18 cellular contexts compared by ENCODE assay signal in genomic region chr21:35006771-35007170, GRCh38. TPM values are rescaled to one million over a fixed set of nuclear protein-coding genes. Genes with fewer than 3 reads are reported as not detected.
DNase-seq lines count a peak whose midpoint lies in the region; FAIRE-seq and TF ChIP-seq lines count a peak whose summit lies in the region.
"Had no signal": no experiment of that assay in that cellular context is flagged by ENCODE, and none has a peak within 500 bp of the region (broad histone marks: within the 10 kb centered on the region; RNA-seq: fewer than 3 reads in every experiment).

No MANE protein-coding gene starts in this region.

- POLR2A ChIA-PET in activated CD4-positive, alpha-beta memory T cell treated with anti-CD3 and anti-CD28 coated beads for 36 hours (lab: Charles Lee) = interaction anchor here (1.4 kb wide), 1 partner anchor 8 kb away, joined by 3 read pairs; no protein-coding TSS in a partner anchor
- POLR2A ChIA-PET in activated CD4-positive, alpha-beta memory T cell treated with anti-CD3 and anti-CD28 coated beads, Interleukin-2, amount 10 ng/mL, durations not matched to agents 7 days and 5 days (lab: Charles Lee) = no interaction called here
- POLR2A ChIA-PET in CD4-positive, alpha-beta memory T cell (lab: Charles Lee; ENCODE audit: partially characterized antibody) = interaction anchor here (0.9 to 2.7 kb wide), 3 partner anchors 17 to 42 kb away, joined by 3 to 12 read pairs (median 10); no protein-coding TSS in a partner anchor
- POLR2A ChIA-PET in HEK293T (lab: Yijun Ruan, JAX) = no interaction called here

- no peaks in the 10 kb centered on the region for H3K36me3 ChIP-seq in CD4-positive, alpha-beta memory T cell (ENCODE audit: insufficient read depth, low read length)
- H3K36me3 ChIP-seq in neutrophil (peaks cover 4% of the 10 kb centered on the region), HAP-1 (replicated peaks) (no peaks in the 10 kb centered on the region)

- TF ChIP-seq CTCF in neutrophil (IDR thresholded peaks at IDR 0.05) = no peak

- H3K27me3 ChIP-seq in CD4-positive, alpha-beta memory T cell (ENCODE audit: insufficient read depth, low read length) = no peaks in the 10 kb centered on the region
- H3K27me3 ChIP-seq in neutrophil (no peaks in the 10 kb centered on the region), HAP-1 (ENCODE audit: low read depth) (no peaks in the 10 kb centered on the region)

- H3K27ac Mint-ChIP-seq in activated CD4-positive, alpha-beta memory T cell treated with anti-CD3 and anti-CD28 coated beads for 36 hours = peak overlapping the region; percentile 15
- H3K27ac Mint-ChIP-seq in activated CD4-positive, alpha-beta memory T cell treated with anti-CD3 and anti-CD28 coated beads, Interleukin-2, amount 10 ng/mL, durations not matched to agents 7 days and 5 days = no peak overlapping the region
- peak overlapping the region in 6 of 7 donors; percentile 23 to 75 (median 56) for H3K27ac Mint-ChIP-seq in CD4-positive, alpha-beta memory T cell
- H3K27ac Mint-ChIP-seq in activated T-helper 2 cell treated with anti-CD3 and anti-CD28 coated beads, Interferon-gamma antibody, Interleukin-2, Interleukin-4, amounts not matched to agents 10 μg/mL and 5 μg/mL and 100 μg/mL, durations not matched to agents 14 hours and 24 hours and 36 hours = peak overlapping the region; percentile 53

- no peak for DNase-seq in activated CD4-positive, alpha-beta memory T cell treated with anti-CD3 and anti-CD28 coated beads for 36 hours
- DNase-seq in activated CD4-positive, alpha-beta memory T cell treated with anti-CD3 and anti-CD28 coated beads, Interleukin-2, amount 10 ng/mL, durations not matched to agents 7 days and 5 days = no peak
- no peak for DNase-seq in CD4-positive, alpha-beta memory T cell
- no peak for DNase-seq in activated T-helper 2 cell treated with anti-CD3 and anti-CD28 coated beads, Interferon-gamma antibody, Interleukin-2, Interleukin-4, amounts not matched to agents 10 μg/mL and 5 μg/mL and 100 μg/mL, durations not matched to agents 14 hours and 24 hours and 36 hours (ENCODE audit: low spot score)
- no peak for DNase-seq in GM12892 (ENCODE audit: insufficient read length)
- DNase-seq in HAP-1 (ENCODE audit: low spot score in 2 of 2) = no peak
- DNase-seq in HEK293T (ENCODE audit: extremely low spot score) = no peak
- DNase-seq: 8988T, DMS79, GM23248, NCI-H1092, NCI-H187 treated with DMSO at 0.1 percent for 48 hours, NCI-H446 treated with DMSO at 0.1 percent for 48 hours, NCI-H748 treated with DMSO at 0.1 percent for 48 hours, PC-9 had no signal

- no peaks in the 10 kb centered on the region for H3K9me3 Mint-ChIP-seq in activated CD4-positive, alpha-beta memory T cell treated with anti-CD3 and anti-CD28 coated beads for 36 hours
- H3K9me3 Mint-ChIP-seq in activated CD4-positive, alpha-beta memory T cell treated with anti-CD3 and anti-CD28 coated beads, Interleukin-2, amount 10 ng/mL, durations not matched to agents 7 days and 5 days = no peaks in the 10 kb centered on the region
- H3K9me3 Mint-ChIP-seq in CD4-positive, alpha-beta memory T cell = no peaks in the 10 kb centered on the region
- no peaks in the 10 kb centered on the region for H3K9me3 Mint-ChIP-seq in activated T-helper 2 cell treated with anti-CD3 and anti-CD28 coated beads, Interferon-gamma antibody, Interleukin-2, Interleukin-4, amounts not matched to agents 10 μg/mL and 5 μg/mL and 100 μg/mL, durations not matched to agents 14 hours and 24 hours and 36 hours

- H3K4me3 Mint-ChIP-seq in activated CD4-positive, alpha-beta memory T cell treated with anti-CD3 and anti-CD28 coated beads for 36 hours = no peak overlapping the region
- no peak overlapping the region for H3K4me3 Mint-ChIP-seq in activated CD4-positive, alpha-beta memory T cell treated with anti-CD3 and anti-CD28 coated beads, Interleukin-2, amount 10 ng/mL, durations not matched to agents 7 days and 5 days
- peak overlapping the region in 2 of 8 donors; percentile 20 to 44 for H3K4me3 Mint-ChIP-seq in CD4-positive, alpha-beta memory T cell
- H3K4me3 Mint-ChIP-seq in activated T-helper 2 cell treated with anti-CD3 and anti-CD28 coated beads, Interferon-gamma antibody, Interleukin-2, Interleukin-4, amounts not matched to agents 10 μg/mL and 5 μg/mL and 100 μg/mL, durations not matched to agents 14 hours and 24 hours and 36 hours (ENCODE audit: low read depth) = no peak overlapping the region

- H3K9me3 ChIP-seq in CD4-positive, alpha-beta memory T cell (ENCODE audit: control insufficient read depth in 1 of 2, low read length in 2 of 2) = no peaks in the 10 kb centered on the region
- H3K9me3 ChIP-seq in neutrophil (no peaks in the 10 kb centered on the region), HAP-1 (no peaks in the 10 kb centered on the region)

- no peak overlapping the region for H3K27ac ChIP-seq in CD4-positive, alpha-beta memory T cell (ENCODE audit: low read depth, low read length)
- peak overlapping the region; percentile 35 for H3K27ac ChIP-seq in neutrophil
- H3K27ac ChIP-seq: C4-2B, GM23248, PC-9 had no signal

- in situ Hi-C loops in HAP-1 (cut with MboI; ENCODE audit: low sequenced_read_pairs) = no loop called here

- peaks cover 83% of the 10 kb centered on the region for H3K4me1 Mint-ChIP-seq in activated CD4-positive, alpha-beta memory T cell treated with anti-CD3 and anti-CD28 coated beads for 36 hours (ENCODE audit: low read depth)
- H3K4me1 Mint-ChIP-seq in activated CD4-positive, alpha-beta memory T cell treated with anti-CD3 and anti-CD28 coated beads, Interleukin-2, amount 10 ng/mL, durations not matched to agents 7 days and 5 days = peaks cover 61% of the 10 kb centered on the region
- peaks cover 79 to 97% (median 88%) of the 10 kb centered on the region in 4 donors for H3K4me1 Mint-ChIP-seq in CD4-positive, alpha-beta memory T cell
- peaks cover 81% of the 10 kb centered on the region for H3K4me1 Mint-ChIP-seq in activated T-helper 2 cell treated with anti-CD3 and anti-CD28 coated beads, Interferon-gamma antibody, Interleukin-2, Interleukin-4, amounts not matched to agents 10 μg/mL and 5 μg/mL and 100 μg/mL, durations not matched to agents 14 hours and 24 hours and 36 hours (ENCODE audit: low read depth)

- CTCF ChIA-PET in activated CD4-positive, alpha-beta memory T cell treated with anti-CD3 and anti-CD28 coated beads for 36 hours (lab: Charles Lee) = no interaction called here
- CTCF ChIA-PET in activated CD4-positive, alpha-beta memory T cell treated with anti-CD3 and anti-CD28 coated beads, Interleukin-2, amount 10 ng/mL, durations not matched to agents 7 days and 5 days (lab: Charles Lee) = interaction anchor here (0.8 kb wide), 1 partner anchor 9 kb away, joined by 3 read pairs; no protein-coding TSS in a partner anchor
- CTCF ChIA-PET in CD4-positive, alpha-beta memory T cell (lab: Charles Lee; ENCODE audit: partially characterized antibody) = interaction anchor here (1.3 to 1.7 kb wide), 2 partner anchors 44 to 60 kb away, joined by 3 to 4 read pairs; no protein-coding TSS in a partner anchor
- CTCF ChIA-PET in HEK293T (lab: Yijun Ruan, JAX) = no interaction called here

- no peak for TF ChIP-seq POLR2A in GM12892 (IDR thresholded peaks at IDR 0.05; ENCODE audit: low read depth, low read length)

- no peaks in the 10 kb centered on the region for H3K27me3 Mint-ChIP-seq in activated CD4-positive, alpha-beta memory T cell treated with anti-CD3 and anti-CD28 coated beads for 36 hours
- H3K27me3 Mint-ChIP-seq in activated CD4-positive, alpha-beta memory T cell treated with anti-CD3 and anti-CD28 coated beads, Interleukin-2, amount 10 ng/mL, durations not matched to agents 7 days and 5 days = no peaks in the 10 kb centered on the region
- no peaks in the 10 kb centered on the region for H3K27me3 Mint-ChIP-seq in CD4-positive, alpha-beta memory T cell
- H3K27me3 Mint-ChIP-seq in activated T-helper 2 cell treated with anti-CD3 and anti-CD28 coated beads, Interferon-gamma antibody, Interleukin-2, Interleukin-4, amounts not matched to agents 10 μg/mL and 5 μg/mL and 100 μg/mL, durations not matched to agents 14 hours and 24 hours and 36 hours (ENCODE audit: low read depth) = no peaks in the 10 kb centered on the region

- H3K4me1 ChIP-seq in CD4-positive, alpha-beta memory T cell (ENCODE audit: insufficient read depth, low read length) = peaks cover 91% of the 10 kb centered on the region
- H3K4me1 ChIP-seq in neutrophil (ENCODE audit: control insufficient read depth in 1 of 2, insufficient read depth in 1 of 2, low read depth in 1 of 2, low read length in 1 of 2) = peaks cover 8 to 21% of the 10 kb centered on the region in 2 experiments
- H3K4me1 ChIP-seq in HAP-1 = no peaks in the 10 kb centered on the region

- peaks cover 1% of the 10 kb centered on the region for H3K36me3 Mint-ChIP-seq in activated CD4-positive, alpha-beta memory T cell treated with anti-CD3 and anti-CD28 coated beads for 36 hours
- H3K36me3 Mint-ChIP-seq in activated CD4-positive, alpha-beta memory T cell treated with anti-CD3 and anti-CD28 coated beads, Interleukin-2, amount 10 ng/mL, durations not matched to agents 7 days and 5 days (ENCODE audit: low read depth) = peaks cover 58% of the 10 kb centered on the region
- peaks cover 30 to 34% of the 10 kb centered on the region in 2 donors for H3K36me3 Mint-ChIP-seq in CD4-positive, alpha-beta memory T cell
- peaks cover 83% of the 10 kb centered on the region for H3K36me3 Mint-ChIP-seq in activated T-helper 2 cell treated with anti-CD3 and anti-CD28 coated beads, Interferon-gamma antibody, Interleukin-2, Interleukin-4, amounts not matched to agents 10 μg/mL and 5 μg/mL and 100 μg/mL, durations not matched to agents 14 hours and 24 hours and 36 hours (ENCODE audit: low read depth)

- no peak for FAIRE-seq in GM12892 (lab: Jason Lieb, UNC)
- FAIRE-seq: G401.6 had no signal

- intact Hi-C loops in activated CD4-positive, alpha-beta memory T cell treated with anti-CD3 and anti-CD28 coated beads for 36 hours (cut with micrococcal nuclease) = no loop called here
- intact Hi-C loops in CD4-positive, alpha-beta memory T cell (cut with micrococcal nuclease) = loop anchor here (2.0 kb wide), 1 partner anchor 16 kb away; no protein-coding TSS in a partner anchor
- intact Hi-C loops in activated T-helper 2 cell treated with anti-CD3 and anti-CD28 coated beads, Interferon-gamma antibody, Interleukin-2, Interleukin-4, amounts not matched to agents 10 μg/mL and 5 μg/mL and 100 μg/mL, durations not matched to agents 14 hours and 24 hours and 36 hours (cut with micrococcal nuclease) = no loop called here

- H3K4me3 ChIP-seq in CD4-positive, alpha-beta memory T cell (ENCODE audit: low read length in 2 of 2) = no peak overlapping the region
- no peak overlapping the region for H3K4me3 ChIP-seq in neutrophil (ENCODE audit: low read depth in 1 of 2, low read length in 1 of 2)
- H3K4me3 ChIP-seq in HAP-1 = no peak overlapping the region
- H3K4me3 ChIP-seq: GM23248, PC-9 had no signal

RNA-seq across cellular contexts. Expression of gene RUNX1, which starts 42.3 kb away (rescaled TPM):
- 10 to 100 TPM; 50.6 to 55.8 TPM for total RNA-seq in activated CD4-positive, alpha-beta memory T cell treated with anti-CD3 and anti-CD28 coated beads for 36 hours
- total RNA-seq in activated CD4-positive, alpha-beta memory T cell treated with anti-CD3 and anti-CD28 coated beads, Interleukin-2, amount 10 ng/mL, durations not matched to agents 7 days and 5 days = 10 to 100 TPM; 53.0 to 56.3 TPM
- total RNA-seq in CD4-positive, alpha-beta memory T cell = 10 to 100 TPM; 86.1 to 96.3 TPM
- polyA plus RNA-seq in CD4-positive, alpha-beta memory T cell = 10 to 100 TPM in 1 of 2 donors, 1 to 10 TPM in 1; 6.0 to 26.7 TPM
- 120 and 121 TPM in 2 replicates for total RNA-seq in activated T-helper 2 cell treated with anti-CD3 and anti-CD28 coated beads, Interferon-gamma antibody, Interleukin-2, Interleukin-4, amounts not matched to agents 10 μg/mL and 5 μg/mL and 100 μg/mL, durations not matched to agents 14 hours and 24 hours and 36 hours
- 9.1 TPM for polyA plus RNA-seq in GM12892 (2012; ENCODE audit: missing spikeins)

Comparison
In these comparisons a context has a peak if more than half of its experiments do, and no peak if none do; other contexts are left out.
1. CTCF ChIA-PET loops: an anchor here in activated CD4-positive, alpha-beta memory T cell treated with anti-CD3 and anti-CD28 coated beads, Interleukin-2, amount 10 ng/mL, durations not matched to agents 7 days and 5 days (0.8 kb wide) and CD4-positive, alpha-beta memory T cell (1.3 to 1.7 kb wide); none called in activated CD4-positive, alpha-beta memory T cell treated with anti-CD3 and anti-CD28 coated beads for 36 hours and HEK293T.
2. POLR2A ChIA-PET loops: an anchor here in activated CD4-positive, alpha-beta memory T cell treated with anti-CD3 and anti-CD28 coated beads for 36 hours (1.4 kb wide) and CD4-positive, alpha-beta memory T cell (0.9 to 2.7 kb wide); none called in activated CD4-positive, alpha-beta memory T cell treated with anti-CD3 and anti-CD28 coated beads, Interleukin-2, amount 10 ng/mL, durations not matched to agents 7 days and 5 days and HEK293T.